Comparison of ENCODE assay signal across 8 cellular contexts in the genomic region with DNA sequence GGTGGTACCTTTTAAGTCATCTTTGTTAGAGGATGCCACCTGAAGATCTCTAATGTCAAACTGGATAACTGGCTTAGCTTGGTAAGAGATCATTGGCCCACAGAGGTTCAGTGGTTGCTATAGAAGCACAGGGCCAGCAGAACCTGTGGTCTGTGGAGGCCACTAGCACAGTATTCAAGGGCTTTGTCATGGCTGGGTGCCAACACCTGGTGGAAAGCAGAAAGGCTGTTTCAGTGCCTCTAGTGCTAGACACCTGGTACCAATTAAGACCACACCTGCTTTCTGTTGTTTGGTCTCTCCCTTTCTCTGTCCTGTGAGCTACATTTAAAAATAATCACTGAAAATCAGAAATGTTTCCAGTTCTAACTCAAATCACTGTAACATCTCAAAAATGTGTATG. TPM values are rescaled to one million over a fixed set of nuclear protein-coding genes. Genes with fewer than 3 reads are reported as not detected.
A peak's percentile ranks its signal among the peaks of the same experiment; 100 is the strongest.
DNase-seq lines count a peak whose midpoint lies in the region; ATAC-seq, FAIRE-seq and TF ChIP-seq lines count a peak whose summit lies in the region.

No MANE protein-coding gene starts in this region.

- no peak for TF ChIP-seq POLR2A in GM12892 (IDR thresholded peaks at IDR 0.05; ENCODE audit: low read depth, low read length)

- H3K4me1 Mint-ChIP-seq in T-cell, result peaks cover 68 to 84% (median 73%) of the 10 kb centered on the region in 3 donors

- H3K36me3 ChIP-seq in kidney (ENCODE audit: control insufficient read depth in 1 of 2, insufficient read depth in 2 of 2, low read length in 2 of 2), result no peaks in the 10 kb centered on the region

- POLR2A ChIA-PET in T-cell (lab: Charles Lee), result no interaction called here
- POLR2A ChIA-PET in RWPE1 (lab: Yijun Ruan, JAX; ENCODE audit: low non-redundant PET), result no interaction called here

- ATAC-seq in GM21576 (IDR thresholded peaks at IDR 0.05; ENCODE audit: unreplicated experiment) (peak; percentile 88), HG03571 (IDR thresholded peaks at IDR 0.05; ENCODE audit: unreplicated experiment) (peak; percentile 63), T-cell (replicated peaks in 1 of 4) (peak in 3 of 4 experiments; percentile 39 to 60 (median 46))

- H3K27ac ChIP-seq in kidney (ENCODE audit: low read depth in 2 of 2, low read length in 2 of 2) (no peak overlapping the region), RWPE1 (no peak overlapping the region)

- DNase-seq in GM12892 (ENCODE audit: insufficient read length) (no peak), T-cell (peak in 13 of 34 experiments; percentile 6 to 41 (median 20)), kidney (no peak), foreskin melanocyte (no peak), AML-193 (lab: John Stamatoyannopoulos, UW) (no peak), RWPE1 (ENCODE audit: low spot score) (no peak)

- no peaks in the 10 kb centered on the region for H3K9me3 ChIP-seq in kidney (ENCODE audit: control insufficient read depth in 1 of 2, low read length in 2 of 2)

- H3K9me3 Mint-ChIP-seq in T-cell, result no peaks in the 10 kb centered on the region

- no peaks in the 10 kb centered on the region for H3K27me3 Mint-ChIP-seq in T-cell

- peak overlapping the region; percentile 54 to 57 for H3K27ac Mint-ChIP-seq in T-cell

- peak; percentile 92 for FAIRE-seq in GM12892 (lab: Jason Lieb, UNC)
- FAIRE-seq in kidney (lab: Jason Lieb, UNC), result no peak

- H3K36me3 Mint-ChIP-seq in T-cell, result no peaks in the 10 kb centered on the region

- no peak overlapping the region for H3K4me3 ChIP-seq in kidney (ENCODE audit: low read length in 2 of 2)

- intact Hi-C loops in kidney (cut with DNase I), result loop anchor here (10.0 kb wide), 1 partner anchor 46 kb away; no protein-coding TSS in a partner anchor

- TF ChIP-seq CTCF in kidney (IDR thresholded peaks at IDR 0.05; ENCODE audit: borderline replicate concordance, extremely low read depth, insufficient read depth), result no peak
- no peak for TF ChIP-seq CTCF in RWPE1 (conservative IDR thresholded peaks at IDR 0.05; ENCODE audit: low read depth)

- no peaks in the 10 kb centered on the region for H3K4me1 ChIP-seq in kidney (ENCODE audit: control insufficient read depth in 1 of 2, insufficient read depth in 1 of 2, low read depth in 1 of 2, low read length in 2 of 2)

- H3K4me3 Mint-ChIP-seq in T-cell, result no peak overlapping the region

- CTCF ChIA-PET in T-cell (lab: Charles Lee) (no interaction called here), RWPE1 (lab: Yijun Ruan, JAX) (no interaction called here)

- H3K9ac ChIP-seq in kidney (ENCODE audit: low read length in 2 of 2), result no peak overlapping the region

RNA-seq across cellular contexts. Expression of a gene that starts 10.0 kb away (rescaled TPM):
- 40.8 TPM for polyA plus RNA-seq in GM12892 (2012; ENCODE audit: missing spikeins)
- 10 to 100 TPM; 48.9 to 73.1 (median 59.4) TPM for total RNA-seq in T-cell
- total RNA-seq in kidney, result 49.1 TPM
- 26.8 TPM for polyA plus RNA-seq in kidney (ENCODE audit: insufficient read depth, low read depth, low replicate concordance)
